In genomic region chr4:153553155-153553819, GRCh38 we compare ENCODE assay signal across 20 cellular contexts.
DNase-seq lines count a peak whose midpoint lies in the region; ATAC-seq, FAIRE-seq and TF ChIP-seq lines count a peak whose summit lies in the region.
"Had no signal": no experiment of that assay in that cellular context is flagged by ENCODE, and none has a peak within 500 bp of the region (broad histone marks: within the 10 kb centered on the region; RNA-seq: fewer than 3 reads in every experiment).

No MANE protein-coding gene starts in this region.

- H3K36me3 ChIP-seq in heart left ventricle (peaks cover 0 to 29% (median 4%) of the 10 kb centered on the region in 9 donors), osteoblast (ENCODE audit: insufficient read depth, low read length) (no peaks in the 10 kb centered on the region), OCI-LY7 (ENCODE audit: insufficient read depth, low read length) (peaks cover 88% of the 10 kb centered on the region)
- H3K36me3 ChIP-seq: WERI-Rb-1 had no signal

- POLR2A ChIA-PET in OCI-LY7 (lab: Charles Lee), result interaction anchor here (0.9 to 1.1 kb wide), 2 partner anchors 15 to 89 kb away, joined by 3 to 4 read pairs; no protein-coding TSS in a partner anchor

- H3K79me2 ChIP-seq in osteoblast (ENCODE audit: insufficient read depth, low read length) (no peaks in the 10 kb centered on the region), OCI-LY7 (ENCODE audit: insufficient read depth, low read depth, low read length) (peaks cover 95% of the 10 kb centered on the region)

- H3K27me3 ChIP-seq in heart left ventricle (no peaks in the 10 kb centered on the region), osteoblast (ENCODE audit: insufficient read depth, low read length) (no peaks in the 10 kb centered on the region)
- H3K27me3 ChIP-seq: body of pancreas had no signal

- no peaks in the 10 kb centered on the region for H3K9me3 ChIP-seq in heart left ventricle
- no peaks in the 10 kb centered on the region for H3K9me3 ChIP-seq in osteoblast (ENCODE audit: low read depth, low read length)
- no peaks in the 10 kb centered on the region for H3K9me3 ChIP-seq in OCI-LY7 (ENCODE audit: low read length)
- H3K9me3 ChIP-seq: Caco-2 had no signal

- no peaks in the 10 kb centered on the region for H3K9me3 Mint-ChIP-seq in nephron
- H3K9me3 Mint-ChIP-seq: stimulated activated memory B cell treated with anti-CD40 and anti-IgM and Interleukin-4, amounts not matched to agents 10 μg/mL and 1 μg/mL and 100 μg/mL, for 72 hours had no signal

- H3K27ac Mint-ChIP-seq in nephron, result peak overlapping the region; percentile 87 to 97 (median 93)
- H3K27ac Mint-ChIP-seq: stimulated activated memory B cell treated with anti-CD40 and anti-IgM and Interleukin-4, amounts not matched to agents 10 μg/mL and 1 μg/mL and 100 μg/mL, for 72 hours had no signal

- DNase-seq in heart left ventricle (no peak), cardiac septum (ENCODE audit: low spot score) (no peak), osteoblast (ENCODE audit: insufficient read length, low spot score, missing footprints) (no peak), OCI-LY7 (ENCODE audit: low spot score) (no peak), D721Med (ENCODE audit: insufficient read length, low spot score) (no peak)
- DNase-seq: activated gamma-delta T cell, body of pancreas, Caco-2, head of caudate nucleus, midbrain, NCI-H1048, NCI-H2107, NCI-H524 treated with DMSO at 0.1 percent for 48 hours, nucleus accumbens, PC-3, WERI-Rb-1 had no signal

- ATAC-seq in heart left ventricle, result peak in 1 of 4 donors; percentile 3
- ATAC-seq in GM19452 (IDR thresholded peaks at IDR 0.05; ENCODE audit: unreplicated experiment), result no peak
- ATAC-seq: body of pancreas; PC-3; stimulated activated memory B cell treated with anti-CD40 and anti-IgM and Interleukin-4, amounts not matched to agents 10 μg/mL and 1 μg/mL and 100 μg/mL, for 72 hours had no signal

- 46 to 58% (median 52%) methylated on average over 6 of the region's 6 CpGs for WGBS in heart left ventricle, 4 donors

- H3K4me1 ChIP-seq in heart left ventricle (peaks cover 0 to 46% (median 8%) of the 10 kb centered on the region in 12 donors), osteoblast (ENCODE audit: insufficient read depth, low read length) (peaks cover 6% of the 10 kb centered on the region), OCI-LY7 (ENCODE audit: insufficient read depth, low read length, poor library complexity, severe bottlenecking) (no peaks in the 10 kb centered on the region)
- H3K4me1 ChIP-seq: Caco-2 had no signal

- peak overlapping the region in 2 of 12 donors; percentile 31 to 37 for H3K4me3 ChIP-seq in heart left ventricle
- no peak overlapping the region for H3K4me3 ChIP-seq in osteoblast (ENCODE audit: insufficient read depth, low read length)
- no peak overlapping the region for H3K4me3 ChIP-seq in OCI-LY7 (ENCODE audit: low read depth, low read length, poor library complexity, severe bottlenecking)
- H3K4me3 ChIP-seq: body of pancreas had no signal

- FAIRE-seq in colon (lab: Jason Lieb, UNC) (peak; percentile 51), D721Med (lab: Jason Lieb, UNC) (no peak)

- H3K27ac ChIP-seq in heart left ventricle (peak overlapping the region; percentile 71 to 90 (median 80)), osteoblast (ENCODE audit: low read depth, low read length) (no peak overlapping the region), OCI-LY7 (ENCODE audit: low read depth, low read length, poor library complexity, severe bottlenecking) (no peak overlapping the region)
- H3K27ac ChIP-seq: body of pancreas, WERI-Rb-1 had no signal

- TF ChIP-seq CTCF in heart left ventricle (IDR thresholded peaks at IDR 0.05), result no peak
- TF ChIP-seq CTCF in nephron (IDR thresholded peaks at IDR 0.05; ENCODE audit: unreplicated experiment in 3 of 3), result no peak
- TF ChIP-seq CTCF in osteoblast (IDR thresholded peaks at IDR 0.05; ENCODE audit: extremely low read depth, low read depth, low read length), result no peak
- no peak for TF ChIP-seq CTCF in OCI-LY7 (conservative IDR thresholded peaks at IDR 0.05; ENCODE audit: low read length)
- TF ChIP-seq CTCF in D721Med (IDR thresholded peaks at IDR 0.05; ENCODE audit: insufficient read depth, missing control alignments), result no peak

- no peaks in the 10 kb centered on the region for H3K27me3 Mint-ChIP-seq in nephron (ENCODE audit: low read depth)
- H3K27me3 Mint-ChIP-seq: stimulated activated memory B cell treated with anti-CD40 and anti-IgM and Interleukin-4, amounts not matched to agents 10 μg/mL and 1 μg/mL and 100 μg/mL, for 72 hours had no signal

- no peak overlapping the region for H2AFZ ChIP-seq in osteoblast (ENCODE audit: low read length)
- no peak overlapping the region for H2AFZ ChIP-seq in OCI-LY7 (ENCODE audit: low read length)

- intact Hi-C loops in heart left ventricle (cut with DNase I), result loop anchor here in 2 of 10 donors (1.0 to 5.0 kb wide), 2 partner anchors 19 to 86 kb away; partner anchors contain the start of gene TMEM131L (in 1 of the 2)
- intact Hi-C loops in cardiac septum (cut with DNase I), result loop anchor here (5.0 kb wide), 1 partner anchor 86 kb away; the partner anchor contains the start of gene TMEM131L
- intact Hi-C loops in OCI-LY7 (cut with micrococcal nuclease; ENCODE audit: unreplicated experiment), result no loop called here

- TF ChIP-seq POLR2A in heart left ventricle (IDR thresholded peaks at IDR 0.05), result no peak

- no TSS peak for BruUV-seq in OCI-LY7 (replicated peaks; lab: Mats Ljungman, UMichigan)

- H3K36me3 Mint-ChIP-seq in nephron (ENCODE audit: low read depth), result peaks cover 16% of the 10 kb centered on the region

- H3K4me2 ChIP-seq in osteoblast (ENCODE audit: insufficient read depth, low read length), result no peak overlapping the region
- no peak overlapping the region for H3K4me2 ChIP-seq in OCI-LY7 (ENCODE audit: low read length)

- H3K4me3 Mint-ChIP-seq in nephron, result peak overlapping the region in 2 of 3 experiments; percentile 47 to 68
- H3K4me3 Mint-ChIP-seq: stimulated activated memory B cell treated with anti-CD40 and anti-IgM and Interleukin-4, amounts not matched to agents 10 μg/mL and 1 μg/mL and 100 μg/mL, for 72 hours had no signal

- peaks cover 62% of the 10 kb centered on the region for H3K4me1 Mint-ChIP-seq in nephron

- H3K9me2 ChIP-seq in OCI-LY7 (ENCODE audit: insufficient read depth, low read length), result no peaks in the 10 kb centered on the region

- CTCF ChIA-PET in OCI-LY7 (lab: Charles Lee; ENCODE audit: unreplicated experiment), result interaction anchor here (0.6 kb wide), 1 partner anchor 16 kb away, joined by 3 read pairs; no protein-coding TSS in a partner anchor

- H4K20me1 ChIP-seq in osteoblast (ENCODE audit: insufficient read depth, low read length), result no peaks in the 10 kb centered on the region
- peaks cover 32% of the 10 kb centered on the region for H4K20me1 ChIP-seq in OCI-LY7 (ENCODE audit: insufficient read depth, low read length)

Comparison
In these comparisons a context has a peak if more than half of its experiments do, and no peak if none do; other contexts are left out.
1. H3K27ac ChIP-seq: peak in heart left ventricle (12 of 12); none in osteoblast (single experiment) and OCI-LY7 (single experiment).